In genomic region chr6:158387036-158387435, GRCh38 we compare ENCODE assay signal across 15 cellular contexts.
DNase-seq lines count a peak whose midpoint lies in the region; ATAC-seq, FAIRE-seq and TF ChIP-seq lines count a peak whose summit lies in the region.
"Had no signal": no experiment of that assay in that cellular context is flagged by ENCODE, and none has a peak within 500 bp of the region (broad histone marks: within the 10 kb centered on the region; RNA-seq: fewer than 3 reads in every experiment).

No MANE protein-coding gene starts in this region.

- RAD21 ChIA-PET in GM12878 (lab: Charles Lee; ENCODE audit: unreplicated experiment) = interaction anchor here (0.9 to 1.5 kb wide), 3 partner anchors 12 to 166 kb away, joined by 3 to 6 read pairs (median 4); no protein-coding TSS in a partner anchor

- TF ChIP-seq EP300 in SK-N-SH (IDR thresholded peaks at IDR 0.05; ENCODE audit: borderline replicate concordance in 1 of 2, low read depth in 1 of 2, low read length in 1 of 2) (no peak), GM12878 (IDR thresholded peaks at IDR 0.05; ENCODE audit: borderline replicate concordance in 1 of 2, control insufficient read depth in 1 of 2, low read depth in 2 of 2, low read length in 2 of 2) (no peak)

- in situ Hi-C loops in GM12878 (cut with MboI) = no loop called here

- no peak for FAIRE-seq in GM12878 (lab: Jason Lieb, UNC)

- peaks cover 5% of the 10 kb centered on the region for H3K9me3 Mint-ChIP-seq in type B pancreatic cell

- intact Hi-C loops in GM12878 (cut with micrococcal nuclease; ENCODE audit: unreplicated experiment) = loop anchor here (5.0 kb wide), 1 partner anchor 165 kb away; no protein-coding TSS in a partner anchor

- peaks cover 12% of the 10 kb centered on the region for H3K36me3 Mint-ChIP-seq in type B pancreatic cell

- 88% methylated on average over 3 of the region's 3 CpGs for WGBS in SK-N-SH (ENCODE audit: low lambda C conversion rate)
- 83% methylated on average over 3 of the region's 3 CpGs for WGBS in GM12878 (ENCODE audit: insufficient coverage, insufficient replicate concordance, low lambda C conversion rate, missing lambda C conversion rate)

- H3K9me3 ChIP-seq in SK-N-SH (no peaks in the 10 kb centered on the region), GM12878 (replicated peaks; ENCODE audit: control insufficient read depth, insufficient read depth, low read length) (peaks cover under 1% of the 10 kb centered on the region; the same call in 1 of the 3 replicates)
- H3K9me3 ChIP-seq: SJSA1, upper lobe of right lung had no signal

- H3K27me3 ChIP-seq in SK-N-SH (ENCODE audit: insufficient read depth) (no peaks in the 10 kb centered on the region), GM12878 (replicated peaks in 1 of 2; ENCODE audit: control insufficient read depth in 2 of 2, insufficient read depth in 2 of 2, low read length in 1 of 2) (no peaks in the 10 kb centered on the region)
- H3K27me3 ChIP-seq: SJSA1, upper lobe of right lung had no signal

- H3K4me1 ChIP-seq in SK-N-SH (ENCODE audit: control insufficient read depth in 1 of 2, insufficient read depth in 2 of 2, low read depth in 1 of 2, low read length in 1 of 2) = peaks cover 0 to 17% of the 10 kb centered on the region in 2 experiments; a peak in 2 of 4 replicates
- no peaks in the 10 kb centered on the region; the same call in 1 of the 2 replicates for H3K4me1 ChIP-seq in GM12878 (ENCODE audit: control insufficient read depth, insufficient read depth, low read length)
- H3K4me1 ChIP-seq: upper lobe of right lung had no signal

- no peaks in the 10 kb centered on the region for H3K9me2 ChIP-seq in SK-N-SH

- no peak for DNase-seq in SK-N-SH
- peak; percentile 49 for DNase-seq in NB4 (ENCODE audit: low read depth)
- no peak for DNase-seq in GM12878 (ENCODE audit: low read depth, low spot score)
- no peak for DNase-seq in type B pancreatic cell (ENCODE audit: extremely low spot score, unreplicated experiment)
- no peak for DNase-seq in stimulated activated naive CD4-positive, alpha-beta T cell (lab: John Stamatoyannopoulos, UW)
- DNase-seq in omental fat pad (ENCODE audit: low spot score) = no peak
- DNase-seq: activated T-cell treated with anti-CD3 and anti-CD28 coated beads, Interleukin-2, amount 50 U/mL, for 1 hour; amygdala; effector CD4-positive, alpha-beta T cell; left cardiac atrium; NCI-H446 treated with DMSO at 0.1 percent for 48 hours; upper lobe of right lung had no signal

- ATAC-seq in SK-N-SH treated with all-trans-retinoic acid at 6 μM for 48 hours (no peak), GM12878 (peak; percentile 45), GM19467 (IDR thresholded peaks at IDR 0.05; ENCODE audit: unreplicated experiment) (no peak), omental fat pad (ENCODE audit: low FRiP score) (no peak)
- ATAC-seq: left cardiac atrium, upper lobe of right lung had no signal

- no peaks in the 10 kb centered on the region for H3K27me3 Mint-ChIP-seq in type B pancreatic cell

- H3K79me2 ChIP-seq in SK-N-SH (ENCODE audit: insufficient read depth) (peaks cover 36% of the 10 kb centered on the region), GM12878 (ENCODE audit: control insufficient read depth, insufficient read depth, low read length) (no peaks in the 10 kb centered on the region)

- POLR2A ChIA-PET in SK-N-SH (lab: Yijun Ruan, JAX) (no interaction called here), GM12878 (lab: Charles Lee) (interaction anchor here (0.5 to 1.6 kb wide), 4 partner anchors 10 to 136 kb away, joined by 3 to 4 read pairs (median 4); no protein-coding TSS in a partner anchor)

- TF ChIP-seq RAD21 in SK-N-SH (IDR thresholded peaks at IDR 0.05; ENCODE audit: low read length) (0 out of 2 replicates have a peak, but pooled peaks have one; percentile 22), GM12878 (IDR thresholded peaks at IDR 0.05; ENCODE audit: insufficient read depth, low read depth, low read length) (no peak; the same call in 1 of the 2 replicates)

- SMC1A ChIA-PET in GM12878 (lab: Charles Lee; ENCODE audit: uncharacterized antibody, unreplicated experiment) = interaction anchor here (0.8 to 1.8 kb wide), 9 partner anchors 13 to 173 kb away, joined by 3 to 8 read pairs (median 4); no protein-coding TSS in a partner anchor

- no TSS peak for BruUV-seq in GM12878 (replicated peaks; lab: Mats Ljungman, UMichigan)

- TF ChIP-seq CTCF in SK-N-SH (IDR thresholded peaks at IDR 0.05) = peak; percentile 37
- peak; percentile 32 for TF ChIP-seq CTCF in NB4 (IDR thresholded peaks at IDR 0.05; ENCODE audit: low read depth, low read length)
- peak in 2 of 3 experiments; percentile 4 to 15; a peak in 1 of 6 replicates for TF ChIP-seq CTCF in GM12878 (IDR thresholded peaks at IDR 0.05 in 2 of 3, conservative IDR thresholded peaks at IDR 0.05 in 1 of 3; ENCODE audit: control insufficient read depth in 2 of 3, extremely low read depth in 1 of 3, insufficient read depth in 1 of 3, low read depth in 3 of 3, low read length in 3 of 3)
- peak; percentile 53 for TF ChIP-seq CTCF in type B pancreatic cell (conservative IDR thresholded peaks at IDR 0.05)
- TF ChIP-seq CTCF in omental fat pad (IDR thresholded peaks at IDR 0.05) = no peak

- H3K36me3 ChIP-seq in SK-N-SH (replicated peaks in 1 of 2; ENCODE audit: control insufficient read depth in 1 of 2, insufficient read depth in 2 of 2, low read length in 1 of 2) (no peaks in the 10 kb centered on the region), GM12878 (ENCODE audit: control insufficient read depth in 2 of 2, insufficient read depth in 2 of 2, low read length in 1 of 2) (no peaks in the 10 kb centered on the region)
- H3K36me3 ChIP-seq: SJSA1, upper lobe of right lung had no signal

- H3K4me1 Mint-ChIP-seq in type B pancreatic cell (ENCODE audit: unreplicated experiment) = peaks cover 5% of the 10 kb centered on the region

- H4K20me1 ChIP-seq in SK-N-SH (ENCODE audit: insufficient read depth) = peaks cover 18% of the 10 kb centered on the region
- H4K20me1 ChIP-seq in GM12878 (ENCODE audit: control insufficient read depth, insufficient read depth) = no peaks in the 10 kb centered on the region

- CTCF ChIA-PET in SK-N-SH (lab: Yijun Ruan, JAX) = interaction anchor here (0.7 to 2.0 kb wide), 7 partner anchors 8 to 304 kb away, joined by 3 to 9 read pairs (median 4); no protein-coding TSS in a partner anchor
- CTCF ChIA-PET in GM12878 (lab: Yijun Ruan, JAX) = interaction anchor here (0.6 to 2.1 kb wide), 14 partner anchors 9 to 305 kb away, joined by 3 to 13 read pairs (median 4); no protein-coding TSS in a partner anchor

- H3K4me3 ChIP-seq in SK-N-SH (ENCODE audit: low read depth in 2 of 2, low read length in 1 of 2) (no peak overlapping the region), NB4 (ENCODE audit: low read depth, low read length) (no peak overlapping the region), GM12878 (no peak overlapping the region)
- H3K4me3 ChIP-seq: SJSA1, upper lobe of right lung had no signal

- TF ChIP-seq POLR2A in NB4 (IDR thresholded peaks at IDR 0.05; ENCODE audit: extremely low read depth, insufficient read length) = no peak
- no peak for TF ChIP-seq POLR2A in GM12878 (IDR thresholded peaks at IDR 0.05; ENCODE audit: low read depth, low read length)

- H3F3A ChIP-seq in SK-N-SH (replicated peaks; ENCODE audit: insufficient read depth) = no peaks in the 10 kb centered on the region

- H3K27ac ChIP-seq in SK-N-SH (ENCODE audit: low read depth in 2 of 2, low read length in 1 of 2) (no peak overlapping the region; a peak in 1 of 4 replicates), GM12878 (ENCODE audit: control insufficient read depth, insufficient read depth) (no peak overlapping the region)
- H3K27ac ChIP-seq: SJSA1, upper lobe of right lung had no signal

- H2AFZ ChIP-seq in SK-N-SH (ENCODE audit: low read depth) (no peak overlapping the region), GM12878 (ENCODE audit: control insufficient read depth, low read depth, low read length) (no peak overlapping the region)

- no peak overlapping the region for H3K4me3 Mint-ChIP-seq in type B pancreatic cell

- H3K9ac ChIP-seq in SK-N-SH = no peak overlapping the region
- H3K9ac ChIP-seq in GM12878 (ENCODE audit: control insufficient read depth, insufficient read depth, low read length) = no peak overlapping the region

- no peak overlapping the region for H3K27ac Mint-ChIP-seq in type B pancreatic cell

- no peak overlapping the region for H3K4me2 ChIP-seq in SK-N-SH
- H3K4me2 ChIP-seq in GM12878 (ENCODE audit: control insufficient read depth, insufficient read depth) = no peak overlapping the region

TF ChIP-seq in SK-N-SH, 30 proteins besides CTCF, POLR2A, EP300 and RAD21:
- TF ChIP-seq TAF1 (IDR thresholded peaks at IDR 0.05; ENCODE audit: borderline replicate concordance, low read depth, low read length) (no peak), FOXM1 (IDR thresholded peaks at IDR 0.05; ENCODE audit: low read depth) (no peak), YY1 (IDR thresholded peaks at IDR 0.05; ENCODE audit: low read depth) (no peak), RCOR1 (IDR thresholded peaks at IDR 0.05; ENCODE audit: low read length) (no peak)
TF ChIP-seq in SK-N-SH: peak in this region for 0.

TF ChIP-seq in GM12878, 131 proteins besides CTCF, POLR2A, EP300 and RAD21 (continues in another document):
- no peak for TF ChIP-seq BRCA1 (IDR thresholded peaks at IDR 0.05; ENCODE audit: low read depth, low read length)
- no peak for TF ChIP-seq MEF2B (IDR thresholded peaks at IDR 0.05; ENCODE audit: partially characterized antibody, poor library complexity, severe bottlenecking)
- TF ChIP-seq ZZZ3 (IDR thresholded peaks at IDR 0.05; ENCODE audit: control insufficient read depth, insufficient read length, low read depth) = no peak
- TF ChIP-seq YBX1 (IDR thresholded peaks at IDR 0.05) = no peak
- TF ChIP-seq ETV6 (conservative IDR thresholded peaks at IDR 0.05 in 1 of 2, IDR thresholded peaks at IDR 0.05 in 1 of 2; ENCODE audit: borderline replicate concordance in 1 of 2, low read depth in 1 of 2) = no peak
- TF ChIP-seq CHD1 (IDR thresholded peaks at IDR 0.05; ENCODE audit: low read depth, low read length) = no peak
- no peak for TF ChIP-seq MTA2 (IDR thresholded peaks at IDR 0.05; ENCODE audit: low read depth)
- TF ChIP-seq FOXK2 (IDR thresholded peaks at IDR 0.05) = no peak
- TF ChIP-seq ZNF274 (IDR thresholded peaks at IDR 0.05; ENCODE audit: insufficient read depth, insufficient read length) = no peak
- no peak for TF ChIP-seq BCL11A (IDR thresholded peaks at IDR 0.05; ENCODE audit: low read depth, low read length)
- no peak for TF ChIP-seq FOXM1 (IDR thresholded peaks at IDR 0.05; ENCODE audit: low read depth, low read length)
- no peak for TF ChIP-seq NRF1 (conservative IDR thresholded peaks at IDR 0.05; ENCODE audit: low read depth, low read length)

Comparison
In these comparisons a context has a peak if more than half of its experiments do, and no peak if none do; other contexts are left out.
1. CTCF ChIP-seq: peak in SK-N-SH (single experiment), NB4 (single experiment), GM12878 (2 of 3) and type B pancreatic cell (single experiment); none in omental fat pad (0 of 3).
2. Of the 26 proteins assayed by ChIP-seq in both GM12878 and SK-N-SH: peak only in GM12878: none; only in SK-N-SH: RAD21; in both: CTCF; in neither: 24.